ENCODE assay signal across 7 cellular contexts in genomic region chr17:7437369-7437863, GRCh38. TPM values are rescaled to one million over a fixed set of nuclear protein-coding genes. Genes with fewer than 3 reads are reported as not detected.
DNase-seq lines count a peak whose midpoint lies in the region; ATAC-seq and TF ChIP-seq lines count a peak whose summit lies in the region.
"Had no signal": no experiment of that assay in that cellular context is flagged by ENCODE, and none has a peak within 500 bp of the region (broad histone marks: within the 10 kb centered on the region; RNA-seq: fewer than 3 reads in every experiment).

No MANE protein-coding gene starts in this region.

- peak overlapping the region; percentile 85 for H3K4me3 Mint-ChIP-seq in CD4-positive, alpha-beta T cell
- H3K4me3 Mint-ChIP-seq in activated T-helper 17 cell treated with anti-CD3 and anti-CD28 coated beads, Interleukin-2, amount 50 U/mL, for 72 hours = peak overlapping the region; percentile 95

- H3K27me3 ChIP-seq in CD4-positive, alpha-beta T cell (ENCODE audit: control insufficient read depth, insufficient read depth, low read length) = peaks cover 42% of the 10 kb centered on the region
- H3K27me3 ChIP-seq in mesendoderm (ENCODE audit: insufficient read depth, low read length, poor library complexity) = peaks cover 9% of the 10 kb centered on the region

- H2BK15ac ChIP-seq in mesendoderm (replicated peaks; ENCODE audit: low read depth) = no peak overlapping the region

- no peak for ATAC-seq in CD4-positive, alpha-beta T cell (ENCODE audit: poor library complexity)
- ATAC-seq in activated T-helper 17 cell treated with anti-CD3 and anti-CD28 coated beads, Interleukin-2, amount 50 U/mL, for 72 hours (replicated peaks) = no peak
- no peak for ATAC-seq in HG03280 (IDR thresholded peaks at IDR 0.05; ENCODE audit: unreplicated experiment)

- H3K36me3 ChIP-seq in mesendoderm (ENCODE audit: control insufficient read depth, insufficient read depth, low read length) = no peaks in the 10 kb centered on the region

- no peak overlapping the region for H4K5ac ChIP-seq in mesendoderm (ENCODE audit: low read length)

- peak overlapping the region; percentile 88 for H3K4me2 ChIP-seq in mesendoderm (ENCODE audit: low read length)

- H3K27ac ChIP-seq in CD4-positive, alpha-beta T cell (ENCODE audit: low read depth, low read length) = no peak overlapping the region
- H3K27ac ChIP-seq in mesendoderm (ENCODE audit: low read depth, low read length) = no peak overlapping the region

- no peaks in the 10 kb centered on the region for H3K79me1 ChIP-seq in mesendoderm (ENCODE audit: low read length)

- H3K23ac ChIP-seq in mesendoderm (ENCODE audit: low read length) = no peak overlapping the region

- peaks cover 5% of the 10 kb centered on the region for H3K4me1 ChIP-seq in mesendoderm (ENCODE audit: control insufficient read depth, low read depth, low read length)

- no peak for TF ChIP-seq POLR2A in erythroblast (IDR thresholded peaks at IDR 0.05; ENCODE audit: low read length)

- H2BK5ac ChIP-seq in mesendoderm (ENCODE audit: low read length) = no peak overlapping the region

- no peak for TF ChIP-seq CTCF in CD4-positive, alpha-beta T cell (IDR thresholded peaks at IDR 0.05)

- no peaks in the 10 kb centered on the region for H3K9me3 Mint-ChIP-seq in CD4-positive, alpha-beta T cell
- H3K9me3 Mint-ChIP-seq in activated T-helper 17 cell treated with anti-CD3 and anti-CD28 coated beads, Interleukin-2, amount 50 U/mL, for 72 hours = no peaks in the 10 kb centered on the region

- no CpG with 5 or more reads among the region's 31 CpGs for WGBS in mesendoderm (ENCODE audit: extremely low coverage, insufficient coverage, low lambda C conversion rate)

- H3K27ac Mint-ChIP-seq in CD4-positive, alpha-beta T cell = peak overlapping the region; percentile 43
- H3K27ac Mint-ChIP-seq in activated T-helper 17 cell treated with anti-CD3 and anti-CD28 coated beads, Interleukin-2, amount 50 U/mL, for 72 hours = peak overlapping the region; percentile 78

- H3K4ac ChIP-seq in mesendoderm (ENCODE audit: low read depth, low read length) = peak overlapping the region; percentile 10

- peaks cover 4% of the 10 kb centered on the region for H3K36me3 Mint-ChIP-seq in CD4-positive, alpha-beta T cell (ENCODE audit: low read depth)
- H3K36me3 Mint-ChIP-seq in activated T-helper 17 cell treated with anti-CD3 and anti-CD28 coated beads, Interleukin-2, amount 50 U/mL, for 72 hours (ENCODE audit: low read depth) = peaks cover 47% of the 10 kb centered on the region

- H3K4me1 Mint-ChIP-seq in CD4-positive, alpha-beta T cell (ENCODE audit: low read depth) = peaks cover 48% of the 10 kb centered on the region
- peaks cover 18% of the 10 kb centered on the region for H3K4me1 Mint-ChIP-seq in activated T-helper 17 cell treated with anti-CD3 and anti-CD28 coated beads, Interleukin-2, amount 50 U/mL, for 72 hours

- peaks cover 38% of the 10 kb centered on the region for H3K27me3 Mint-ChIP-seq in CD4-positive, alpha-beta T cell
- peaks cover 19% of the 10 kb centered on the region for H3K27me3 Mint-ChIP-seq in activated T-helper 17 cell treated with anti-CD3 and anti-CD28 coated beads, Interleukin-2, amount 50 U/mL, for 72 hours

- peak in 1 of 10 experiments; percentile 17 for DNase-seq in CD4-positive, alpha-beta T cell
- no peak for DNase-seq in mesendoderm
- no peak for DNase-seq in stimulated activated CD4-positive, alpha-beta T cell treated with anti-CD3 and anti-CD28 coated beads, Interleukin-2, amount 100 ng/mL, for 24 hours
- no peak for DNase-seq in erythroblast (lab: John Stamatoyannopoulos, UW)

- H2BK120ac ChIP-seq in mesendoderm (ENCODE audit: low read depth, low read length) = no peak overlapping the region

- CTCF ChIA-PET in CD4-positive, alpha-beta T cell (lab: Charles Lee) = interaction anchor here (0.6 to 4.8 kb wide), 39 partner anchors 8 to 385 kb away, joined by 3 to 61 read pairs (median 5); partner anchors contain the start of genes CHRNB1, MPDU1, NEURL4 and PLSCR3

- H3K79me2 ChIP-seq in mesendoderm (ENCODE audit: control insufficient read depth, insufficient read depth, low read length) = no peaks in the 10 kb centered on the region

- no peak overlapping the region for H2AK5ac ChIP-seq in mesendoderm (ENCODE audit: low read length)

- peak overlapping the region; percentile 8 for H3K18ac ChIP-seq in mesendoderm (ENCODE audit: low read length)

- H3K9me3 ChIP-seq in CD4-positive, alpha-beta T cell (ENCODE audit: control insufficient read depth, low read length) = no peaks in the 10 kb centered on the region

- peak overlapping the region; percentile 39 for H3K4me3 ChIP-seq in mesendoderm (ENCODE audit: low read length)

- POLR2A ChIA-PET in CD4-positive, alpha-beta T cell (lab: Charles Lee) = interaction anchor here (0.9 to 9.0 kb wide), 23 partner anchors 10 to 392 kb away, joined by 3 to 156 read pairs (median 10); partner anchors contain the start of genes MPDU1, PLSCR3, POLR2A and SAT2

- H4K8ac ChIP-seq in mesendoderm (ENCODE audit: low read depth, low read length) = no peak overlapping the region

- intact Hi-C loops in CD4-positive, alpha-beta T cell (cut with DNase I, micrococcal nuclease) = loop anchor here (1.0 to 10.0 kb wide), 11 partner anchors 41 to 390 kb away; partner anchors contain the start of genes CTDNEP1 (in 1 of the 2), EIF5A (in 1 of the 2), ELP5 (in 1 of the 2) and KCTD11 (in 1 of the 2)

- H3K56ac ChIP-seq in mesendoderm (ENCODE audit: low read length) = peak overlapping the region; percentile 84

- peak overlapping the region; percentile 73 for H3K9ac ChIP-seq in mesendoderm (ENCODE audit: low read length)

RNA-seq across cellular contexts. Expression of gene FGF11, which starts 1.9 kb away (rescaled TPM):
- total RNA-seq in CD4-positive, alpha-beta T cell = 1 to 10 TPM; 1.5 to 1.7 TPM
- total RNA-seq in activated T-helper 17 cell treated with anti-CD3 and anti-CD28 coated beads, Interleukin-2, amount 50 U/mL, for 72 hours = 10 to 100 TPM in 1 of 2 donors, 1 to 10 TPM in 1; 4.4 to 16.9 TPM
- 3.8 TPM for polyA plus RNA-seq in mesendoderm (2013, experiment 1 of 2)
- 3.7 TPM for polyA plus RNA-seq in mesendoderm (2013, experiment 2 of 2)

RNA-seq across cellular contexts. Expression of gene TMEM102, which starts 2.2 kb away (rescaled TPM):
- 1 to 10 TPM; 6.8 to 7.1 TPM for total RNA-seq in CD4-positive, alpha-beta T cell
- total RNA-seq in activated T-helper 17 cell treated with anti-CD3 and anti-CD28 coated beads, Interleukin-2, amount 50 U/mL, for 72 hours = 10 to 100 TPM; 17.7 to 18.0 TPM
- 2.9 TPM for polyA plus RNA-seq in mesendoderm (2013, experiment 1 of 2)
- polyA plus RNA-seq in mesendoderm (2013, experiment 2 of 2) = 2.9 TPM

RNA-seq across cellular contexts. Expression of gene CHRNB1, which starts 7.4 kb away (rescaled TPM):
- total RNA-seq in CD4-positive, alpha-beta T cell = 1 to 10 TPM; 1.6 to 2.2 TPM
- 10 to 100 TPM; 10.9 to 13.0 TPM for total RNA-seq in activated T-helper 17 cell treated with anti-CD3 and anti-CD28 coated beads, Interleukin-2, amount 50 U/mL, for 72 hours
- 7.0 TPM for polyA plus RNA-seq in mesendoderm (2013, experiment 1 of 2)
- polyA plus RNA-seq in mesendoderm (2013, experiment 2 of 2) = 7.2 TPM

RNA-seq across cellular contexts. Expression of gene SPEM3, which starts 8.8 kb away (rescaled TPM):
- total RNA-seq in CD4-positive, alpha-beta T cell = not detected
- total RNA-seq in activated T-helper 17 cell treated with anti-CD3 and anti-CD28 coated beads, Interleukin-2, amount 50 U/mL, for 72 hours = not detected
- not detected for polyA plus RNA-seq in mesendoderm (2013, experiment 1 of 2)
- polyA plus RNA-seq in mesendoderm (2013, experiment 2 of 2) = not detected
- total RNA-seq: RPMI7951 had no signal

RNA-seq across cellular contexts. Expression of gene SPEM2, which starts 12.0 kb away (rescaled TPM):
- total RNA-seq in CD4-positive, alpha-beta T cell = not detected
- not detected for total RNA-seq in activated T-helper 17 cell treated with anti-CD3 and anti-CD28 coated beads, Interleukin-2, amount 50 U/mL, for 72 hours
- 0.03 TPM for polyA plus RNA-seq in mesendoderm (2013, experiment 1 of 2)
- not detected for polyA plus RNA-seq in mesendoderm (2013, experiment 2 of 2)
- total RNA-seq: RPMI7951 had no signal
